15 cellular contexts compared by ENCODE assay signal in the genomic region with DNA sequence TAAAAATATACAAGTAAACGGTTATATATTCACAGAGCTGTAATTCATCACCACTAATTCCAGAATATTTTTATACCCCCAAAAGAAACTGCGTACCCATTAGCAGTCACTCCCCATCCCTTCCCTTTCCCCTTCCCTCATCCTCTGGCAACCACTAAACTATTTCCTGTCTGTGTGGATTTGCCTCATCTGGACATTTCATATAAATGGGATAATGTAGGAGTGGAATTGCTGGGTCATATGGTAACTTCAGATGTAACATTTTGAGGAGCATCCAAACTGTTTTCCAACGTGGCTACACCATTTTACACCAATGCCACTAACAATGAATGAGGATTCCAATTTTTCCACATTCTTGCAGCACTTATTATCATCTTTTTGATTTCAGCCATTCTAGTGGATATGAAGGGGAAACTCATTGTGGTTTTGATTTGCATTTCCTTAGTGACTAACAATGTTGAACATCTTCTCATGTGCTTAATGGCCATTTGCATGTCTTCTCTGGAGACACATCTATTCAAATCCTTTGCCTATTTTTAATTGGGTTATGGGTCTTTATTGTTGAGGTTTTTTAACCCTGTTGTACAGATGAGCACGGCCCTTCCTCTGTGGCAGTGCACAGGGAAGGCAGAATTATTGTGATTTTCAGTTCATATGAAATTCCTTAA.
DNase-seq lines count a peak whose midpoint lies in the region; ATAC-seq, FAIRE-seq and TF ChIP-seq lines count a peak whose summit lies in the region.
"Had no signal": no experiment of that assay in that cellular context is flagged by ENCODE, and none has a peak within 500 bp of the region (broad histone marks: within the 10 kb centered on the region; RNA-seq: fewer than 3 reads in every experiment).

No MANE protein-coding gene starts in this region.

- POLR2A ChIA-PET in GM12878 (lab: Charles Lee) = no interaction called here

- no peak for TF ChIP-seq POLR2A in GM12878 (IDR thresholded peaks at IDR 0.05; ENCODE audit: low read depth, low read length)

- no TSS peak for BruUV-seq in GM12878 (replicated peaks; lab: Mats Ljungman, UMichigan)

- RAD21 ChIA-PET in GM12878 (lab: Charles Lee; ENCODE audit: unreplicated experiment) = no interaction called here

- TF ChIP-seq RAD21 in GM12878 (IDR thresholded peaks at IDR 0.05; ENCODE audit: insufficient read depth, low read depth, low read length) = no peak

- no peak for TF ChIP-seq EP300 in GM12878 (IDR thresholded peaks at IDR 0.05; ENCODE audit: borderline replicate concordance in 1 of 2, control insufficient read depth in 1 of 2, low read depth in 2 of 2, low read length in 2 of 2)

- no peaks in the 10 kb centered on the region for H3K27me3 ChIP-seq in GM12878 (replicated peaks in 1 of 2; ENCODE audit: control insufficient read depth in 2 of 2, insufficient read depth in 2 of 2, low read length in 1 of 2)
- H3K27me3 ChIP-seq: cardiac muscle cell had no signal

- CTCF ChIA-PET in GM12878 (lab: Yijun Ruan, JAX) = interaction anchor here (0.5 to 0.7 kb wide), 2 partner anchors 127 to 479 kb away, joined by 4 read pairs; no protein-coding TSS in a partner anchor

- H3K79me2 ChIP-seq in GM12878 (ENCODE audit: control insufficient read depth, insufficient read depth, low read length) = no peaks in the 10 kb centered on the region

- peaks cover 18% of the 10 kb centered on the region for H3K9me3 Mint-ChIP-seq in glutamatergic neuron (ENCODE audit: unreplicated experiment)

- SMC1A ChIA-PET in GM12878 (lab: Charles Lee; ENCODE audit: uncharacterized antibody, unreplicated experiment) = interaction anchor here (0.9 kb wide), 1 partner anchor 113 kb away, joined by 3 read pairs; no protein-coding TSS in a partner anchor

- no peak overlapping the region for H3K27ac ChIP-seq in GM12878 (ENCODE audit: control insufficient read depth, insufficient read depth)
- H3K27ac ChIP-seq: cardiac muscle cell had no signal

- peaks cover 6% of the 10 kb centered on the region for H3K36me3 Mint-ChIP-seq in glutamatergic neuron (ENCODE audit: unreplicated experiment)

- ATAC-seq in GM18867 (IDR thresholded peaks at IDR 0.05; ENCODE audit: unreplicated experiment) (peak; percentile 62), HG03175 (IDR thresholded peaks at IDR 0.05; ENCODE audit: unreplicated experiment) (peak; percentile 44), GM12878 (peak; percentile 62), HG03457 (IDR thresholded peaks at IDR 0.05; ENCODE audit: unreplicated experiment) (no peak)

- no peak for TF ChIP-seq CTCF in GM12878 (IDR thresholded peaks at IDR 0.05 in 2 of 3, conservative IDR thresholded peaks at IDR 0.05 in 1 of 3; ENCODE audit: control insufficient read depth in 2 of 3, extremely low read depth in 1 of 3, insufficient read depth in 1 of 3, low read depth in 3 of 3, low read length in 3 of 3)
- no peak for TF ChIP-seq CTCF in glutamatergic neuron (IDR thresholded peaks at IDR 0.05; ENCODE audit: partially characterized antibody, unreplicated experiment)

- H3K4me3 Mint-ChIP-seq in glutamatergic neuron (ENCODE audit: unreplicated experiment) = no peak overlapping the region

- peaks cover 18% of the 10 kb centered on the region for H3K4me1 ChIP-seq in GM12878 (ENCODE audit: control insufficient read depth, insufficient read depth, low read length)

- H4K20me1 ChIP-seq in GM12878 (ENCODE audit: control insufficient read depth, insufficient read depth) = no peaks in the 10 kb centered on the region

- H3K4me2 ChIP-seq in GM12878 (ENCODE audit: control insufficient read depth, insufficient read depth) = no peak overlapping the region

- no peak for FAIRE-seq in GM12878 (lab: Jason Lieb, UNC)

- in situ Hi-C loops in GM12878 (cut with MboI) = no loop called here

- H3K9ac ChIP-seq in GM12878 (ENCODE audit: control insufficient read depth, insufficient read depth, low read length) = no peak overlapping the region

- no peak overlapping the region for H3K4me3 ChIP-seq in GM12878
- H3K4me3 ChIP-seq: cardiac muscle cell had no signal

- DNase-seq in ELR (ENCODE audit: low read depth) (peak; percentile 42), GM12878 (ENCODE audit: low read depth, low spot score) (no peak), glutamatergic neuron (no peak), NCI-H1417 (lab: John Stamatoyannopoulos, UW) (no peak)
- no peak for DNase-seq in activated CD8-positive, alpha-beta memory T cell treated with anti-CD3 and anti-CD28 coated beads for 24 hours
- DNase-seq: activated effector memory CD4-positive, alpha-beta T cell treated with anti-CD3 and anti-CD28 coated beads, Interleukin-2, amount 50 U/mL, for 16 hours; foreskin fibroblast; mesendoderm; NCI-H1930; nucleus accumbens; T-helper 9 cell had no signal

- H3K27ac Mint-ChIP-seq in glutamatergic neuron (ENCODE audit: unreplicated experiment) = no peak overlapping the region

- H3K36me3 ChIP-seq in GM12878 (ENCODE audit: control insufficient read depth in 2 of 2, insufficient read depth in 2 of 2, low read length in 1 of 2) = no peaks in the 10 kb centered on the region
- H3K36me3 ChIP-seq: cardiac muscle cell had no signal

- H3K9me3 ChIP-seq in GM12878 (replicated peaks; ENCODE audit: control insufficient read depth, insufficient read depth, low read length) = no peaks in the 10 kb centered on the region; the same call in 2 of the 3 replicates

- intact Hi-C loops in GM12878 (cut with micrococcal nuclease; ENCODE audit: unreplicated experiment) = no loop called here

- peaks cover 53% of the 10 kb centered on the region for H3K4me1 Mint-ChIP-seq in glutamatergic neuron (ENCODE audit: low read depth, unreplicated experiment)

- 21% methylated on average over 4 of the region's 4 CpGs for WGBS in GM12878 (ENCODE audit: insufficient coverage, insufficient replicate concordance, low lambda C conversion rate, missing lambda C conversion rate)

- H3K27me3 Mint-ChIP-seq in glutamatergic neuron (ENCODE audit: unreplicated experiment) = peaks cover 15% of the 10 kb centered on the region

- H2AFZ ChIP-seq in GM12878 (ENCODE audit: control insufficient read depth, low read depth, low read length) = no peak overlapping the region

TF ChIP-seq in GM12878, 131 proteins besides CTCF, POLR2A, EP300 and RAD21 (continues in another document):
- TF ChIP-seq RUNX3 (IDR thresholded peaks at IDR 0.05; ENCODE audit: low read length) (peak; percentile 50), JUNB (IDR thresholded peaks at IDR 0.05) (no peak)
- TF ChIP-seq, protein P1, sequence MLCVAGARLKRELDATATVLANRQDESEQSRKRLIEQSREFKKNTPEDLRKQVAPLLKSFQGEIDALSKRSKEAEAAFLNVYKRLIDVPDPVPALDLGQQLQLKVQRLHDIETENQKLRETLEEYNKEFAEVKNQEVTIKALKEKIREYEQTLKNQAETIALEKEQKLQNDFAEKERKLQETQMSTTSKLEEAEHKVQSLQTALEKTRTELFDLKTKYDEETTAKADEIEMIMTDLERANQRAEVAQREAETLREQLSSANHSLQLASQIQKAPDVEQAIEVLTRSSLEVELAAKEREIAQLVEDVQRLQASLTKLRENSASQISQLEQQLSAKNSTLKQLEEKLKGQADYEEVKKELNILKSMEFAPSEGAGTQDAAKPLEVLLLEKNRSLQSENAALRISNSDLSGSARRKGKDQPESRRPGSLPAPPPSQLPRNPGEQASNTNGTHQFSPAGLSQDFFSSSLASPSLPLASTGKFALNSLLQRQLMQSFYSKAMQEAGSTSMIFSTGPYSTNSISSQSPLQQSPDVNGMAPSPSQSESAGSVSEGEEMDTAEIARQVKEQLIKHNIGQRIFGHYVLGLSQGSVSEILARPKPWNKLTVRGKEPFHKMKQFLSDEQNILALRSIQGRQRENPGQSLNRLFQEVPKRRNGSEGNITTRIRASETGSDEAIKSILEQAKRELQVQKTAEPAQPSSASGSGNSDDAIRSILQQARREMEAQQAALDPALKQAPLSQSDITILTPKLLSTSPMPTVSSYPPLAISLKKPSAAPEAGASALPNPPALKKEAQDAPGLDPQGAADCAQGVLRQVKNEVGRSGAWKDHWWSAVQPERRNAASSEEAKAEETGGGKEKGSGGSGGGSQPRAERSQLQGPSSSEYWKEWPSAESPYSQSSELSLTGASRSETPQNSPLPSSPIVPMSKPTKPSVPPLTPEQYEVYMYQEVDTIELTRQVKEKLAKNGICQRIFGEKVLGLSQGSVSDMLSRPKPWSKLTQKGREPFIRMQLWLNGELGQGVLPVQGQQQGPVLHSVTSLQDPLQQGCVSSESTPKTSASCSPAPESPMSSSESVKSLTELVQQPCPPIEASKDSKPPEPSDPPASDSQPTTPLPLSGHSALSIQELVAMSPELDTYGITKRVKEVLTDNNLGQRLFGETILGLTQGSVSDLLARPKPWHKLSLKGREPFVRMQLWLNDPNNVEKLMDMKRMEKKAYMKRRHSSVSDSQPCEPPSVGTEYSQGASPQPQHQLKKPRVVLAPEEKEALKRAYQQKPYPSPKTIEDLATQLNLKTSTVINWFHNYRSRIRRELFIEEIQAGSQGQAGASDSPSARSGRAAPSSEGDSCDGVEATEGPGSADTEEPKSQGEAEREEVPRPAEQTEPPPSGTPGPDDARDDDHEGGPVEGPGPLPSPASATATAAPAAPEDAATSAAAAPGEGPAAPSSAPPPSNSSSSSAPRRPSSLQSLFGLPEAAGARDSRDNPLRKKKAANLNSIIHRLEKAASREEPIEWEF (IDR thresholded peaks at IDR 0.05; ENCODE audit: insufficient replicate concordance, low read depth, low read length) = no peak
- TF ChIP-seq, protein P2, sequence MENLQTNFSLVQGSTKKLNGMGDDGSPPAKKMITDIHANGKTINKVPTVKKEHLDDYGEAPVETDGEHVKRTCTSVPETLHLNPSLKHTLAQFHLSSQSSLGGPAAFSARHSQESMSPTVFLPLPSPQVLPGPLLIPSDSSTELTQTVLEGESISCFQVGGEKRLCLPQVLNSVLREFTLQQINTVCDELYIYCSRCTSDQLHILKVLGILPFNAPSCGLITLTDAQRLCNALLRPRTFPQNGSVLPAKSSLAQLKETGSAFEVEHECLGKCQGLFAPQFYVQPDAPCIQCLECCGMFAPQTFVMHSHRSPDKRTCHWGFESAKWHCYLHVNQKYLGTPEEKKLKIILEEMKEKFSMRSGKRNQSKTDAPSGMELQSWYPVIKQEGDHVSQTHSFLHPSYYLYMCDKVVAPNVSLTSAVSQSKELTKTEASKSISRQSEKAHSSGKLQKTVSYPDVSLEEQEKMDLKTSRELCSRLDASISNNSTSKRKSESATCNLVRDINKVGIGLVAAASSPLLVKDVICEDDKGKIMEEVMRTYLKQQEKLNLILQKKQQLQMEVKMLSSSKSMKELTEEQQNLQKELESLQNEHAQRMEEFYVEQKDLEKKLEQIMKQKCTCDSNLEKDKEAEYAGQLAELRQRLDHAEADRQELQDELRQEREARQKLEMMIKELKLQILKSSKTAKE (IDR thresholded peaks at IDR 0.05; ENCODE audit: low read depth, poor library complexity, severe bottlenecking) = no peak
